Comparison of ENCODE assay signal across 1 cellular context in the genomic region with DNA sequence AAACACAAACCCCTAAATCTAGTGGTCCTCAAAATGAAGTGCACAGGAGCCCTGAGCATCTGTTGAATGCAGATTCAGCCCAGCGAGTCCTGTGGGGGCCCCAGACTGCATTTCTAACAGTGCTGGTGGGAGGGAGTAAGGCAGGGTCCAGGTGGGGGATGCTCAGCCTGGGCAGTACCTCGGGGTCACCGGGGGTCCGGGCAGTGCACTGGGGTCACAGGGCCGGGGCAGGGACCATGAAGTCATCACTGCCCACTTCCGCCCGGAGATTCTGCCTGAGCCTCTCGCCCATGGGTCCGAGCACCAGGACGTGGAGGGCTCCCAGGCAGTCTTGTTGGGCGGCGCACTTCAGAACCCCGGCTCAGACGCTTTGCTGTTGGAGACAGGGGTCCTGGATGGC.
TF ChIP-seq lines count a peak whose summit lies in the region.

No MANE protein-coding gene starts in this region.

TF ChIP-seq in HepG2, 621 proteins besides CTCF, POLR2A, EP300 and RAD21:
- TF ChIP-seq SPEN (CRISPR knock-in tag; IDR thresholded peaks at IDR 0.05; ENCODE audit: low read depth) (no peak), HOXA7 (CRISPR knock-in tag; IDR thresholded peaks at IDR 0.05) (no peak), ZNF333 (CRISPR knock-in tag; IDR thresholded peaks at IDR 0.05; ENCODE audit: borderline replicate concordance) (no peak), ZNF367 (CRISPR knock-in tag; IDR thresholded peaks at IDR 0.05; ENCODE audit: borderline replicate concordance) (no peak), MED8 (CRISPR knock-in tag; IDR thresholded peaks at IDR 0.05; ENCODE audit: insufficient replicate concordance) (no peak), JUNB (CRISPR knock-in tag; IDR thresholded peaks at IDR 0.05; ENCODE audit: borderline replicate concordance) (no peak)
